In the genomic region with DNA sequence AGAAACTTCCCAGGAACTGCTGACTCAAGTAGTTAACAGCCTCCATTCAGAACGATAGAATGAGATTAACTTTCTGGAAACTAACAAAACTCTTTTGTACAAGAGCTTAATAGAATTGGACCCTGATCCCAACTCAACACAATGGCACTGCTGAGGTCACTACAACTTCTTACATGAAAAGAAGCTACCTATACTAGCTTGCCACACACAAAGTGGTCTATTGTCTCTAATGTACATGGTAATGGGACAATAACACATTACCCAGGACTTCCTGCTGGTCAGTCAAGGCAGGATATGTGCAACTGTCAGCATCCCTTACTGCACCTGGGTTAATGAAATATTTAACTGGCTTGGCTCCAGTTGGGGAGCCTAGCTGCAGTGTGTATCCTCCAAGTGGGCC, we compare ENCODE assay signal across 32 cellular contexts.
"Had no signal": no experiment of that assay in that cellular context is flagged by ENCODE, and none has a peak within 500 bp of the region (broad histone marks: within the 10 kb centered on the region; RNA-seq: fewer than 3 reads in every experiment).

No MANE protein-coding gene starts in this region.

- H3K27me3 Mint-ChIP-seq: activated B cell treated with CpG ODN at 0.5 μM for 24 hours; activated CD8-positive, alpha-beta T cell treated with anti-CD3 and anti-CD28 coated beads for 36 hours; activated naive CD8-positive, alpha-beta T cell; activated T-helper 17 cell treated with anti-CD3 and anti-CD28 coated beads, Interleukin-2, amount 50 U/mL, for 72 hours; T-helper 17 cell had no signal

- H3K36me3 ChIP-seq: WERI-Rb-1 had no signal

- H3K4me1 Mint-ChIP-seq: activated B cell treated with CpG ODN at 0.5 μM for 24 hours; activated T-helper 17 cell treated with anti-CD3 and anti-CD28 coated beads, Interleukin-2, amount 50 U/mL, for 72 hours; T-helper 17 cell had no signal

- H3K27ac ChIP-seq: body of pancreas, epithelial cell of prostate, esophagus squamous epithelium, gastroesophageal sphincter, heart right ventricle, WERI-Rb-1 had no signal

- H3K27me3 ChIP-seq: body of pancreas, esophagus squamous epithelium, gastroesophageal sphincter, heart right ventricle had no signal

- DNase-seq: activated B cell treated with CpG ODN at 0.5 μM for 24 hours; activated CD4-positive, alpha-beta T cell treated with anti-CD3 and anti-CD28 coated beads for 48 hours; activated CD4-positive, alpha-beta T cell treated with anti-CD3 and anti-CD28 coated beads, Interleukin-2, amount 50 U/mL, for 1 hour; activated CD4-positive, alpha-beta T cell treated with anti-CD3 and anti-CD28 coated beads, Interleukin-2, amount 50 U/mL, for 48 hours; activated CD8-positive, alpha-beta memory T cell treated with anti-CD3 and anti-CD28 coated beads for 24 hours; activated CD8-positive, alpha-beta T cell treated with anti-CD3 and anti-CD28 coated beads for 36 hours; activated effector memory CD4-positive, alpha-beta T cell treated with Interleukin-2 at 50 U/mL for 16 hours; activated gamma-delta T cell treated with Interleukin-2 at 50 U/mL for 16 hours; activated naive CD4-positive, alpha-beta T cell treated with anti-CD3 and anti-CD28 coated beads, Interleukin-2, amount 50 U/mL, for 16 hours; activated naive CD4-positive, alpha-beta T cell treated with Interleukin-2 at 50 U/mL for 16 hours; activated T-cell treated with anti-CD3 and anti-CD28 coated beads, Interleukin-2, amount 50 U/mL, for 4 hours; amniotic stem cell; anterior cingulate cortex; body of pancreas; caudate nucleus; cortex of kidney; effector CD8-positive, alpha-beta T cell; esophagus squamous epithelium; foreskin melanocyte; heart right ventricle; T-helper 17 cell; T1000; WERI-Rb-1 had no signal

- H3K4me3 Mint-ChIP-seq: activated B cell treated with CpG ODN at 0.5 μM for 24 hours; activated CD8-positive, alpha-beta T cell treated with anti-CD3 and anti-CD28 coated beads for 36 hours; activated naive CD8-positive, alpha-beta T cell; activated T-cell treated with anti-CD3 and anti-CD28 coated beads, Interleukin-2, amount 50 U/mL, for 4 hours; activated T-helper 17 cell treated with anti-CD3 and anti-CD28 coated beads, Interleukin-2, amount 50 U/mL, for 72 hours; T-helper 17 cell; T-helper 2 cell treated with Interferon-gamma antibody and Interleukin-4, amounts not matched to agents 5 μg/mL and 100 μg/mL, for 36 hours had no signal

- ATAC-seq: activated CD4-positive, CD25-positive, alpha-beta regulatory T cell treated with anti-CD3 and anti-CD28 coated beads, Interleukin-2, amount 50 U/mL, for 24 hours; activated CD8-positive, alpha-beta T cell treated with anti-CD3 and anti-CD28 coated beads for 36 hours; activated T-cell treated with anti-CD3 and anti-CD28 coated beads, Interleukin-2, amount 50 U/mL, for 4 hours; activated T-helper 17 cell treated with anti-CD3 and anti-CD28 coated beads, Interleukin-2, amount 50 U/mL, for 72 hours; body of pancreas; gastroesophageal sphincter; T-helper 17 cell had no signal

- H3K4me3 ChIP-seq: body of pancreas, esophagus squamous epithelium, gastroesophageal sphincter, heart right ventricle had no signal

- H3K4me1 ChIP-seq: body of pancreas, esophagus squamous epithelium, gastroesophageal sphincter, heart right ventricle had no signal

- FAIRE-seq: colon, endometrium, endothelial cell of umbilical vein had no signal

- H3K9me3 ChIP-seq: body of pancreas, esophagus squamous epithelium, gastroesophageal sphincter had no signal

- H3K27ac Mint-ChIP-seq: activated B cell treated with CpG ODN at 0.5 μM for 24 hours; activated CD8-positive, alpha-beta T cell treated with anti-CD3 and anti-CD28 coated beads for 36 hours; activated naive CD8-positive, alpha-beta T cell; activated T-helper 17 cell treated with anti-CD3 and anti-CD28 coated beads, Interleukin-2, amount 50 U/mL, for 72 hours; T-helper 17 cell; T-helper 2 cell treated with Interferon-gamma antibody and Interleukin-4, amounts not matched to agents 5 μg/mL and 100 μg/mL, for 36 hours had no signal

- H3K9me3 Mint-ChIP-seq: activated T-helper 17 cell treated with anti-CD3 and anti-CD28 coated beads, Interleukin-2, amount 50 U/mL, for 72 hours had no signal
